ENCODE assay signal across 20 cellular contexts in genomic region chrX:23559975-23560374, GRCh38.
A peak's percentile ranks its signal among the peaks of the same experiment; 100 is the strongest.
DNase-seq lines count a peak whose midpoint lies in the region; ATAC-seq and TF ChIP-seq lines count a peak whose summit lies in the region.
"Had no signal": no experiment of that assay in that cellular context is flagged by ENCODE, and none has a peak within 500 bp of the region (broad histone marks: within the 10 kb centered on the region; RNA-seq: fewer than 3 reads in every experiment).

No MANE protein-coding gene starts in this region.

- H3K9me3 ChIP-seq in OCI-LY3 (ENCODE audit: insufficient read depth, low read length), result peaks cover 5% of the 10 kb centered on the region; the same call in 1 of the 2 replicates

- H3K79me2 ChIP-seq in OCI-LY3 (ENCODE audit: low read length), result no peaks in the 10 kb centered on the region

- H3K4me3 ChIP-seq in OCI-LY3 (ENCODE audit: low read length) (no peak overlapping the region), fibroblast of mammary gland (ENCODE audit: control insufficient read depth, low read depth, low read length) (no peak overlapping the region)
- H3K4me3 ChIP-seq: K562 had no signal

- no peak overlapping the region for H2AFZ ChIP-seq in OCI-LY3 (ENCODE audit: low read depth, low read length)

- peaks cover 10% of the 10 kb centered on the region for H3K4me1 ChIP-seq in OCI-LY3 (ENCODE audit: low read length)

- H4K20me1 ChIP-seq in OCI-LY3 (ENCODE audit: insufficient read depth, low read length), result no peaks in the 10 kb centered on the region

- H3K27me3 ChIP-seq in OCI-LY3 (ENCODE audit: low read depth, low read length), result no peaks in the 10 kb centered on the region

- TF ChIP-seq CTCF in OCI-LY3 (IDR thresholded peaks at IDR 0.05; ENCODE audit: low read depth, low read length) (peak; percentile 8; the same call in 1 of the 2 replicates), fibroblast of mammary gland (conservative IDR thresholded peaks at IDR 0.05; ENCODE audit: control insufficient read depth, insufficient read depth, low read depth, low read length) (peak; percentile 4), type B pancreatic cell (conservative IDR thresholded peaks at IDR 0.05) (peak; percentile 48)

- H3K9ac ChIP-seq in OCI-LY3 (ENCODE audit: low read length), result no peak overlapping the region

- no peaks in the 10 kb centered on the region for H3K4me1 Mint-ChIP-seq in type B pancreatic cell (ENCODE audit: unreplicated experiment)
- H3K4me1 Mint-ChIP-seq: CD4-positive, alpha-beta memory T cell had no signal

- H3K27ac ChIP-seq in OCI-LY3 (ENCODE audit: low read length), result no peak overlapping the region
- H3K27ac ChIP-seq: 22Rv1 had no signal

- H3K9me3 Mint-ChIP-seq in type B pancreatic cell, result peaks cover 9% of the 10 kb centered on the region

- DNase-seq in DMS 273 (lab: John Stamatoyannopoulos, UW; ENCODE audit: unreplicated experiment) (peak; percentile 26), DMS 273 treated with DMSO at 0.1 percent for 48 hours (lab: John Stamatoyannopoulos, UW) (no peak), fibroblast of mammary gland (ENCODE audit: low read depth) (no peak), type B pancreatic cell (ENCODE audit: extremely low spot score, unreplicated experiment) (no peak), DMS79 treated with DMSO at 0.1 percent for 48 hours (lab: John Stamatoyannopoulos, UW) (no peak)
- DNase-seq: CD4-positive, alpha-beta memory T cell; DND-41; GDM1; NCI-H1694 treated with DMSO at 0.1 percent for 48 hours; NCI-H510A; NCI-H748 treated with DMSO at 0.1 percent for 48 hours; NK-92 treated with Interleukin-12 subunit alpha and Interleukin-12 subunit beta, amount 100 ng/mL, for 24 hours; OCI-M1; RPMI8226; SHP77 treated with DMSO at 0.1 percent for 48 hours had no signal

- H3K4me3 Mint-ChIP-seq in type B pancreatic cell, result no peak overlapping the region
- H3K4me3 Mint-ChIP-seq: CD4-positive, alpha-beta memory T cell had no signal

- H3K27me3 Mint-ChIP-seq in type B pancreatic cell, result peaks cover 4% of the 10 kb centered on the region
- H3K27me3 Mint-ChIP-seq: CD4-positive, alpha-beta memory T cell had no signal

- ATAC-seq in GM18517 (IDR thresholded peaks at IDR 0.05; ENCODE audit: unreplicated experiment) (no peak), GM21423 (IDR thresholded peaks at IDR 0.05; ENCODE audit: unreplicated experiment) (no peak)
- ATAC-seq: K562 had no signal

- no peak overlapping the region for H3K4me2 ChIP-seq in OCI-LY3 (ENCODE audit: low read length)

- no peaks in the 10 kb centered on the region for H3K36me3 Mint-ChIP-seq in type B pancreatic cell
- H3K36me3 Mint-ChIP-seq: CD4-positive, alpha-beta memory T cell had no signal

- H3K36me3 ChIP-seq in OCI-LY3 (replicated peaks; ENCODE audit: low read depth, low read length), result peaks cover 2% of the 10 kb centered on the region

- no peak overlapping the region for H3K27ac Mint-ChIP-seq in type B pancreatic cell
- H3K27ac Mint-ChIP-seq: CD4-positive, alpha-beta memory T cell had no signal
